ENCODE assay signal across 11 cellular contexts in genomic region chr5:111748304-111748763, GRCh38. TPM values are rescaled to one million over a fixed set of nuclear protein-coding genes. Genes with fewer than 3 reads are reported as not detected.
DNase-seq lines count a peak whose midpoint lies in the region; ATAC-seq and TF ChIP-seq lines count a peak whose summit lies in the region.
"Had no signal": no experiment of that assay in that cellular context is flagged by ENCODE, and none has a peak within 500 bp of the region (broad histone marks: within the 10 kb centered on the region; RNA-seq: fewer than 3 reads in every experiment).

No MANE protein-coding gene starts in this region.

- no peaks in the 10 kb centered on the region for H3K4me1 Mint-ChIP-seq in stimulated activated effector memory CD8-positive, alpha-beta T cell treated with anti-CD3 and anti-CD28 coated beads, Interleukin-12 subunit alpha, Interleukin-12 subunit beta, amount 100 ng/mL, for 72 hours
- H3K4me1 Mint-ChIP-seq: T-helper 17 cell had no signal

- H3K9ac ChIP-seq in fibroblast of lung (ENCODE audit: insufficient read depth, low read length) (peak overlapping the region; percentile 14), MM.1S (ENCODE audit: low read length) (no peak overlapping the region)

- no peaks in the 10 kb centered on the region for H4K20me1 ChIP-seq in fibroblast of lung (ENCODE audit: control insufficient read depth, extremely low read depth, insufficient read depth, low read length)
- H4K20me1 ChIP-seq in MM.1S (ENCODE audit: insufficient read depth, low read length): no peaks in the 10 kb centered on the region

- H3K9me2 ChIP-seq in MM.1S (replicated peaks; ENCODE audit: insufficient read depth, low read length): no peaks in the 10 kb centered on the region

- H3K36me3 ChIP-seq in fibroblast of lung (ENCODE audit: control insufficient read depth, insufficient read depth, low read length) (peaks cover 1% of the 10 kb centered on the region), MM.1S (replicated peaks; ENCODE audit: insufficient read depth, low read length) (no peaks in the 10 kb centered on the region)

- H3K4me2 ChIP-seq in fibroblast of lung (ENCODE audit: extremely low read depth, insufficient read depth, low read length) (peak overlapping the region; percentile 90), MM.1S (ENCODE audit: low read depth, low read length) (no peak overlapping the region)

- H3K79me2 ChIP-seq in fibroblast of lung (ENCODE audit: control insufficient read depth, insufficient read depth, low read length): peaks cover 56% of the 10 kb centered on the region
- no peaks in the 10 kb centered on the region for H3K79me2 ChIP-seq in MM.1S (ENCODE audit: low read length)

- H3K4me1 ChIP-seq in fibroblast of lung (ENCODE audit: control insufficient read depth, extremely low read depth, insufficient read depth, low read length): peaks cover 43% of the 10 kb centered on the region
- H3K4me1 ChIP-seq in MM.1S (ENCODE audit: low read length): 0 out of 2 replicates have a peak, but pooled peaks cover 5% of the 10 kb centered on the region
- H3K4me1 ChIP-seq: body of pancreas had no signal

- H3F3A ChIP-seq in MM.1S (ENCODE audit: insufficient read depth, low read length): no peaks in the 10 kb centered on the region; the same call in 1 of the 2 replicates

- CTCF ChIA-PET in RWPE1 (lab: Yijun Ruan, JAX): interaction anchor here (0.6 kb wide), 1 partner anchor 198 kb away, joined by 4 read pairs; no protein-coding TSS in a partner anchor

- H3K27ac ChIP-seq in RWPE1: no peak overlapping the region
- peak overlapping the region; percentile 95 for H3K27ac ChIP-seq in fibroblast of lung (ENCODE audit: insufficient read depth, low read length)
- H3K27ac ChIP-seq in MM.1S (ENCODE audit: low read length): no peak overlapping the region
- H3K27ac ChIP-seq: body of pancreas had no signal

- peak; percentile 39 for ATAC-seq in GM18498 (IDR thresholded peaks at IDR 0.05; ENCODE audit: unreplicated experiment)
- ATAC-seq in stimulated activated effector memory CD8-positive, alpha-beta T cell treated with anti-CD3 and anti-CD28 coated beads, Interleukin-12 subunit alpha, Interleukin-12 subunit beta, amount 100 ng/mL, for 72 hours: no peak
- ATAC-seq: body of pancreas, T-helper 17 cell had no signal

- H3K4me3 Mint-ChIP-seq in stimulated activated effector memory CD8-positive, alpha-beta T cell treated with anti-CD3 and anti-CD28 coated beads, Interleukin-12 subunit alpha, Interleukin-12 subunit beta, amount 100 ng/mL, for 72 hours: no peak overlapping the region
- H3K4me3 Mint-ChIP-seq: T-helper 17 cell had no signal

- H3K36me3 Mint-ChIP-seq in stimulated activated effector memory CD8-positive, alpha-beta T cell treated with anti-CD3 and anti-CD28 coated beads, Interleukin-12 subunit alpha, Interleukin-12 subunit beta, amount 100 ng/mL, for 72 hours: no peaks in the 10 kb centered on the region

- no peak overlapping the region for H2AFZ ChIP-seq in fibroblast of lung (ENCODE audit: low read length)
- no peak overlapping the region for H2AFZ ChIP-seq in MM.1S (ENCODE audit: low read length)

- no peaks in the 10 kb centered on the region for H3K9me3 Mint-ChIP-seq in stimulated activated effector memory CD8-positive, alpha-beta T cell treated with anti-CD3 and anti-CD28 coated beads, Interleukin-12 subunit alpha, Interleukin-12 subunit beta, amount 100 ng/mL, for 72 hours

- DNase-seq in RWPE1 (ENCODE audit: low spot score) (peak; percentile 85), fibroblast of lung (ENCODE audit: low read depth in 2 of 2) (peak; percentile 72 to 98), pulmonary artery endothelial cell (ENCODE audit: low read depth, low spot score) (peak; percentile 83), MM.1S (no peak), NOMO-1 (lab: John Stamatoyannopoulos, UW; ENCODE audit: unreplicated experiment in 2 of 2) (no peak)
- DNase-seq in stimulated activated effector memory CD8-positive, alpha-beta T cell treated with anti-CD3 and anti-CD28 coated beads, Interleukin-12 subunit alpha, Interleukin-12 subunit beta, amount 100 ng/mL, for 72 hours (ENCODE audit: low spot score in 2 of 2): no peak
- DNase-seq in activated CD4-positive, alpha-beta T cell treated with anti-CD3 and anti-CD28 coated beads, Interleukin-2, amount 50 U/mL, for 48 hours: no peak
- DNase-seq: body of pancreas, NCI-H1694 treated with DMSO at 0.1 percent for 48 hours, T-helper 17 cell had no signal

- H3K4me3 ChIP-seq in fibroblast of lung (replicated peaks in 1 of 4; ENCODE audit: control extremely low read depth in 1 of 4, insufficient read depth in 1 of 4, low read depth in 3 of 4, low read length in 4 of 4) (peak overlapping the region in 3 of 4 experiments; percentile 3 to 24 (median 13)), MM.1S (ENCODE audit: low read length) (no peak overlapping the region)
- H3K4me3 ChIP-seq: body of pancreas had no signal

- H3K9me3 ChIP-seq in fibroblast of lung (ENCODE audit: control insufficient read depth, insufficient read depth, low read depth, low read length): no peaks in the 10 kb centered on the region
- no peaks in the 10 kb centered on the region for H3K9me3 ChIP-seq in MM.1S (replicated peaks; ENCODE audit: insufficient read depth, low read length)
- H3K9me3 ChIP-seq: body of pancreas had no signal

- H3K27ac Mint-ChIP-seq in stimulated activated effector memory CD8-positive, alpha-beta T cell treated with anti-CD3 and anti-CD28 coated beads, Interleukin-12 subunit alpha, Interleukin-12 subunit beta, amount 100 ng/mL, for 72 hours: no peak overlapping the region
- H3K27ac Mint-ChIP-seq: T-helper 17 cell had no signal

- H3K27me3 ChIP-seq in fibroblast of lung (ENCODE audit: control insufficient read depth, insufficient read depth, low read length) (no peaks in the 10 kb centered on the region), MM.1S (replicated peaks; ENCODE audit: insufficient read depth, low read length) (no peaks in the 10 kb centered on the region)
- H3K27me3 ChIP-seq: body of pancreas had no signal

- POLR2A ChIA-PET in RWPE1 (lab: Yijun Ruan, JAX; ENCODE audit: low non-redundant PET): no interaction called here

- no peak for TF ChIP-seq CTCF in RWPE1 (conservative IDR thresholded peaks at IDR 0.05; ENCODE audit: low read depth)
- TF ChIP-seq CTCF in fibroblast of lung (conservative IDR thresholded peaks at IDR 0.05 in 1 of 2, IDR thresholded peaks at IDR 0.05 in 1 of 2; ENCODE audit: low read depth in 1 of 2, low read length in 2 of 2): no peak
- no peak for TF ChIP-seq CTCF in MM.1S (IDR thresholded peaks at IDR 0.05; ENCODE audit: low read length)

RNA-seq across cellular contexts. Expression of gene NREP, which starts 8.7 kb away (rescaled TPM):
- total RNA-seq in fibroblast of lung: 56.8 and 86.0 TPM in 2 replicates
- polyA plus RNA-seq in fibroblast of lung: 149 and 364 TPM in 2 replicates
- 64.0 and 156 TPM in 2 replicates for polyA plus RNA-seq in fibroblast of lung (2012)
- 14.6 and 34.6 TPM in 2 replicates for polyA minus RNA-seq in fibroblast of lung (ENCODE audit: low replicate concordance)
- total RNA-seq in pulmonary artery endothelial cell: 46.0 and 62.6 TPM in 2 replicates

Comparison
In these comparisons a context has a peak if more than half of its experiments do, and no peak if none do; other contexts are left out.
1. DNase-seq: peak in RWPE1 (single experiment), fibroblast of lung (2 of 2) and pulmonary artery endothelial cell (single experiment); none in MM.1S (single experiment), stimulated activated effector memory CD8-positive, alpha-beta T cell treated with anti-CD3 and anti-CD28 coated beads, Interleukin-12 subunit alpha, Interleukin-12 subunit beta, amount 100 ng/mL, for 72 hours (0 of 2), NOMO-1 (0 of 2) and activated CD4-positive, alpha-beta T cell treated with anti-CD3 and anti-CD28 coated beads, Interleukin-2, amount 50 U/mL, for 48 hours (0 of 2).